1 cellular context compared by ENCODE assay signal in genomic region chr3:153138267-153139210, GRCh38.
TF ChIP-seq lines count a peak whose summit lies in the region.

No MANE protein-coding gene starts in this region.

TF ChIP-seq in A549, 52 proteins besides CTCF, POLR2A, EP300 and RAD21 (continued from another document):
- TF ChIP-seq E2F6 (IDR thresholded peaks at IDR 0.05; ENCODE audit: borderline replicate concordance, low read depth), result no peak
- TF ChIP-seq HDAC2 (IDR thresholded peaks at IDR 0.05), result no peak
- TF ChIP-seq MYC (IDR thresholded peaks at IDR 0.05; ENCODE audit: borderline replicate concordance, low read length), result no peak
- TF ChIP-seq MAFK (IDR thresholded peaks at IDR 0.05; ENCODE audit: partially characterized antibody), result peak; percentile 100
- peak; percentile 39; the same call in 1 of the 3 replicates for TF ChIP-seq SMC3 (IDR thresholded peaks at IDR 0.05)
- peak; percentile 95 to 97 for TF ChIP-seq CEBPB (IDR thresholded peaks at IDR 0.05)
- TF ChIP-seq ZSCAN20 (CRISPR knock-in tag; IDR thresholded peaks at IDR 0.05), result no peak
- TF ChIP-seq ESRRA (IDR thresholded peaks at IDR 0.05; ENCODE audit: borderline replicate concordance, low read length), result no peak
- no peak for TF ChIP-seq MAZ (IDR thresholded peaks at IDR 0.05; ENCODE audit: borderline replicate concordance, low read depth, low read length)
- TF ChIP-seq JUN (IDR thresholded peaks at IDR 0.05), result peak; percentile 92 to 97
- TF ChIP-seq HOXA7 (CRISPR knock-in tag; IDR thresholded peaks at IDR 0.05), result no peak
- no peak for TF ChIP-seq CHD2 (IDR thresholded peaks at IDR 0.05; ENCODE audit: low read length, partially characterized antibody)
- TF ChIP-seq TP53 (CRISPR knock-in tag; IDR thresholded peaks at IDR 0.05), result no peak
- no peak for TF ChIP-seq ZC3H11A (IDR thresholded peaks at IDR 0.05)
- no peak for TF ChIP-seq USF2 (IDR thresholded peaks at IDR 0.05)
- TF ChIP-seq RARB (CRISPR knock-in tag; IDR thresholded peaks at IDR 0.05), result no peak
- TF ChIP-seq ATOH8 (CRISPR knock-in tag; IDR thresholded peaks at IDR 0.05; ENCODE audit: low read depth), result no peak
- no peak for TF ChIP-seq NPAS2 (CRISPR knock-in tag; IDR thresholded peaks at IDR 0.05; ENCODE audit: borderline replicate concordance)
- TF ChIP-seq RFX5 (IDR thresholded peaks at IDR 0.05), result 0 out of 2 replicates have a peak, but pooled peaks have one; percentile 30
- no peak for TF ChIP-seq TFCP2L1 (CRISPR knock-in tag; IDR thresholded peaks at IDR 0.05)
- TF ChIP-seq NFE2L2 (conservative IDR thresholded peaks at IDR 0.05; ENCODE audit: low read length), result peak; percentile 88
- TF ChIP-seq HEYL (CRISPR knock-in tag; IDR thresholded peaks at IDR 0.05), result 0 out of 2 replicates have a peak, but pooled peaks have one; percentile 11
- TF ChIP-seq CHD4 (IDR thresholded peaks at IDR 0.05; ENCODE audit: borderline replicate concordance), result no peak
- no peak for TF ChIP-seq REST (IDR thresholded peaks at IDR 0.05)
- no peak for TF ChIP-seq NR3C1 (IDR thresholded peaks at IDR 0.05)
- TF ChIP-seq GATA3 (IDR thresholded peaks at IDR 0.05; ENCODE audit: borderline replicate concordance), result peak; percentile 89
- no peak for TF ChIP-seq HMGXB4 (CRISPR knock-in tag; IDR thresholded peaks at IDR 0.05; ENCODE audit: borderline replicate concordance)
- peak; percentile 90 for TF ChIP-seq HES2 (IDR thresholded peaks at IDR 0.05)
- TF ChIP-seq HOXB5 (CRISPR knock-in tag; IDR thresholded peaks at IDR 0.05), result no peak; the same call in 1 of the 2 replicates
- TF ChIP-seq ZNF302 (CRISPR knock-in tag; IDR thresholded peaks at IDR 0.05), result no peak
- peak; percentile 88 for TF ChIP-seq MAX (IDR thresholded peaks at IDR 0.05)
- TF ChIP-seq FOSB (CRISPR knock-in tag; IDR thresholded peaks at IDR 0.05), result no peak
- TF ChIP-seq PHF8 (IDR thresholded peaks at IDR 0.05; ENCODE audit: borderline replicate concordance, low read depth), result no peak
- peak; percentile 95 for TF ChIP-seq FOSL2 (IDR thresholded peaks at IDR 0.05)
- peak; percentile 96 for TF ChIP-seq FOSL2 (CRISPR knock-in tag; IDR thresholded peaks at IDR 0.05)
- no peak for TF ChIP-seq ZFP36 (IDR thresholded peaks at IDR 0.05; ENCODE audit: borderline replicate concordance, partially characterized antibody)
- TF ChIP-seq POLR2AphosphoS2 (conservative IDR thresholded peaks at IDR 0.05; ENCODE audit: low read length), result no peak
- peak; percentile 91; the same call in 2 of the 3 replicates for TF ChIP-seq BCL3 (IDR thresholded peaks at IDR 0.05)
- TF ChIP-seq RNF2 (IDR thresholded peaks at IDR 0.05; ENCODE audit: borderline replicate concordance, low read depth), result no peak
- TF ChIP-seq CBX2 (IDR thresholded peaks at IDR 0.05; ENCODE audit: borderline replicate concordance, low read depth), result no peak
- TF ChIP-seq RCOR1 (IDR thresholded peaks at IDR 0.05; ENCODE audit: low read depth, low read length), result no peak
- no peak for TF ChIP-seq KDM1A (IDR thresholded peaks at IDR 0.05; ENCODE audit: low read depth)
